In genomic region chrX:35076061-35076460, GRCh38 we compare ENCODE assay signal across 1 cellular context.
TF ChIP-seq lines count a peak whose summit lies in the region.

No MANE protein-coding gene starts in this region.

TF ChIP-seq in WTC11, 78 proteins besides CTCF, POLR2A, EP300 and RAD21 (continued from another document):
- TF ChIP-seq ERG (CRISPR knock-in tag; IDR thresholded peaks at IDR 0.05) = no peak
- no peak for TF ChIP-seq FOXP1 (CRISPR knock-in tag; IDR thresholded peaks at IDR 0.05; ENCODE audit: borderline replicate concordance)
- TF ChIP-seq ZNF532 (CRISPR knock-in tag; IDR thresholded peaks at IDR 0.05; ENCODE audit: borderline replicate concordance) = no peak
- TF ChIP-seq ZNF232 (CRISPR knock-in tag; IDR thresholded peaks at IDR 0.05) = no peak
- TF ChIP-seq SOX15 (CRISPR knock-in tag; IDR thresholded peaks at IDR 0.05) = no peak
- TF ChIP-seq TEAD4 (CRISPR knock-in tag; IDR thresholded peaks at IDR 0.05) = no peak
- no peak for TF ChIP-seq OVOL2 (CRISPR knock-in tag; IDR thresholded peaks at IDR 0.05; ENCODE audit: borderline replicate concordance)
- no peak for TF ChIP-seq FOXP4 (CRISPR knock-in tag; IDR thresholded peaks at IDR 0.05)
- TF ChIP-seq ZNF219 (CRISPR knock-in tag; IDR thresholded peaks at IDR 0.05; ENCODE audit: borderline replicate concordance) = no peak
- no peak for TF ChIP-seq GABPB1 (CRISPR knock-in tag; IDR thresholded peaks at IDR 0.05)
- TF ChIP-seq EMX1 (CRISPR knock-in tag; IDR thresholded peaks at IDR 0.05) = no peak
- TF ChIP-seq CDX4 (CRISPR knock-in tag; IDR thresholded peaks at IDR 0.05; ENCODE audit: borderline replicate concordance) = no peak
